In genomic region chr18:54946149-54946581, GRCh38 we compare ENCODE assay signal across 1 cellular context.
TF ChIP-seq lines count a peak whose summit lies in the region.

No MANE protein-coding gene starts in this region.

TF ChIP-seq in HepG2, 621 proteins besides CTCF, POLR2A, EP300 and RAD21 (continued from another document and continues in another):
- TF ChIP-seq MTERF4 (CRISPR knock-in tag; IDR thresholded peaks at IDR 0.05) (no peak), ZBTB34 (CRISPR knock-in tag; IDR thresholded peaks at IDR 0.05) (peak; percentile 90), ZNF143 (CRISPR knock-in tag; IDR thresholded peaks at IDR 0.05) (no peak), MEIS2 (CRISPR knock-in tag; IDR thresholded peaks at IDR 0.05) (peak; percentile 80), ZNF414 (CRISPR knock-in tag; IDR thresholded peaks at IDR 0.05) (no peak), ZNF639 (CRISPR knock-in tag; conservative IDR thresholded peaks at IDR 0.05) (no peak), AHR (CRISPR knock-in tag; IDR thresholded peaks at IDR 0.05) (no peak), ZNF784 (CRISPR knock-in tag; IDR thresholded peaks at IDR 0.05; ENCODE audit: borderline replicate concordance) (peak; percentile 81; the same call in 1 of the 2 replicates), EZH2 (conservative IDR thresholded peaks at IDR 0.05; ENCODE audit: low read depth, low read length) (no peak), ZNF839 (CRISPR knock-in tag; IDR thresholded peaks at IDR 0.05; ENCODE audit: borderline replicate concordance) (no peak), PRDM4 (CRISPR knock-in tag; IDR thresholded peaks at IDR 0.05; ENCODE audit: borderline replicate concordance) (no peak), ZBTB7A (CRISPR knock-in tag; IDR thresholded peaks at IDR 0.05) (no peak), SMAD3 (CRISPR knock-in tag; IDR thresholded peaks at IDR 0.05) (peak; percentile 71; the same call in 1 of the 2 replicates), E2F5 (CRISPR knock-in tag; conservative IDR thresholded peaks at IDR 0.05) (no peak), KLF15 (CRISPR knock-in tag; IDR thresholded peaks at IDR 0.05; ENCODE audit: borderline replicate concordance) (peak; percentile 75; the same call in 1 of the 2 replicates), NR3C1 (CRISPR knock-in tag; IDR thresholded peaks at IDR 0.05) (no peak), RCOR2 (CRISPR knock-in tag; IDR thresholded peaks at IDR 0.05) (peak; percentile 80), ETV6 (CRISPR knock-in tag; conservative IDR thresholded peaks at IDR 0.05) (no peak), ATRX (CRISPR knock-in tag; IDR thresholded peaks at IDR 0.05; ENCODE audit: borderline replicate concordance) (no peak), HNF1B (CRISPR knock-in tag; IDR thresholded peaks at IDR 0.05) (peak; percentile 47; the same call in 1 of the 2 replicates), ZNF264 (CRISPR knock-in tag; IDR thresholded peaks at IDR 0.05) (0 out of 2 replicates have a peak, but pooled peaks have one; percentile 28), HBP1 (CRISPR knock-in tag; IDR thresholded peaks at IDR 0.05; ENCODE audit: low read depth) (peak; percentile 34; the same call in 1 of the 2 replicates), ZNF235 (CRISPR knock-in tag; IDR thresholded peaks at IDR 0.05; ENCODE audit: borderline replicate concordance) (no peak), PBX2 (CRISPR knock-in tag; IDR thresholded peaks at IDR 0.05) (no peak), IKZF4 (CRISPR knock-in tag; IDR thresholded peaks at IDR 0.05; ENCODE audit: borderline replicate concordance, low read depth, not compliant biosample characterization) (no peak), ZNF24 (IDR thresholded peaks at IDR 0.05) (no peak), CEBPZ (IDR thresholded peaks at IDR 0.05; ENCODE audit: low read length) (no peak), PAX8 (CRISPR knock-in tag; IDR thresholded peaks at IDR 0.05; ENCODE audit: borderline replicate concordance) (no peak), RFX3 (CRISPR knock-in tag; IDR thresholded peaks at IDR 0.05) (no peak), RFXANK (CRISPR knock-in tag; IDR thresholded peaks at IDR 0.05) (0 out of 2 replicates have a peak, but pooled peaks have one; percentile 34), CBX1 (IDR thresholded peaks at IDR 0.05; ENCODE audit: low read depth) (no peak), ZBTB1 (CRISPR knock-in tag; IDR thresholded peaks at IDR 0.05; ENCODE audit: borderline replicate concordance) (no peak), RORA (CRISPR knock-in tag; IDR thresholded peaks at IDR 0.05) (no peak), ZNF33A (CRISPR knock-in tag; IDR thresholded peaks at IDR 0.05; ENCODE audit: borderline replicate concordance) (no peak; the same call in 1 of the 2 replicates), RFXAP (CRISPR knock-in tag; IDR thresholded peaks at IDR 0.05; ENCODE audit: borderline replicate concordance) (no peak; the same call in 1 of the 2 replicates), THAP8 (CRISPR knock-in tag; IDR thresholded peaks at IDR 0.05; ENCODE audit: borderline replicate concordance) (no peak), SPEN (CRISPR knock-in tag; IDR thresholded peaks at IDR 0.05; ENCODE audit: low read depth) (peak; percentile 76; the same call in 1 of the 2 replicates), JUNB (CRISPR knock-in tag; IDR thresholded peaks at IDR 0.05; ENCODE audit: borderline replicate concordance) (no peak), GATAD1 (CRISPR knock-in tag; IDR thresholded peaks at IDR 0.05) (peak; percentile 58; the same call in 1 of the 2 replicates), ZNF616 (CRISPR knock-in tag; IDR thresholded peaks at IDR 0.05; ENCODE audit: low read depth) (no peak), PPARG (CRISPR knock-in tag; conservative IDR thresholded peaks at IDR 0.05) (peak; percentile 65), U2AF1 (optimal IDR thresholded peaks at IDR 0.05; ENCODE audit: low read depth, low read length) (no peak)
